12 cellular contexts compared by ENCODE assay signal in genomic region chr1:200354243-200354642, GRCh38. TPM values are rescaled to one million over a fixed set of nuclear protein-coding genes. Genes with fewer than 3 reads are reported as not detected.
A peak's percentile ranks its signal among the peaks of the same experiment; 100 is the strongest.
DNase-seq lines count a peak whose midpoint lies in the region; ATAC-seq and TF ChIP-seq lines count a peak whose summit lies in the region.
"Had no signal": no experiment of that assay in that cellular context is flagged by ENCODE, and none has a peak within 500 bp of the region (broad histone marks: within the 10 kb centered on the region; RNA-seq: fewer than 3 reads in every experiment).

No MANE protein-coding gene starts in this region.

- no peaks in the 10 kb centered on the region for H3K36me3 ChIP-seq in breast epithelium
- H3K36me3 ChIP-seq in upper lobe of right lung, result no peaks in the 10 kb centered on the region
- H3K36me3 ChIP-seq: BLaER1, ovary had no signal

- H3K27ac ChIP-seq in breast epithelium (no peak overlapping the region), upper lobe of right lung (no peak overlapping the region)
- H3K27ac ChIP-seq: BLaER1, ovary had no signal

- H3K27me3 Mint-ChIP-seq in MCF 10A (ENCODE audit: insufficient read depth, unreplicated experiment) (no peaks in the 10 kb centered on the region), WTC11 (ENCODE audit: low read depth) (no peaks in the 10 kb centered on the region)
- peaks cover 7% of the 10 kb centered on the region for H3K27me3 Mint-ChIP-seq in activated T-helper 2 cell treated with anti-CD3 and anti-CD28 coated beads, Interferon-gamma antibody, Interleukin-2, Interleukin-4, amounts not matched to agents 10 μg/mL and 5 μg/mL and 100 μg/mL, durations not matched to agents 14 hours and 24 hours and 36 hours (ENCODE audit: low read depth)

- ATAC-seq in HG03354 (IDR thresholded peaks at IDR 0.05; ENCODE audit: poor library complexity, severe bottlenecking, unreplicated experiment), result peak; percentile 59
- peak; percentile 56 for ATAC-seq in upper lobe of right lung
- no peak for ATAC-seq in WTC11

- no peaks in the 10 kb centered on the region for H3K27me3 ChIP-seq in breast epithelium
- no peaks in the 10 kb centered on the region for H3K27me3 ChIP-seq in upper lobe of right lung
- H3K27me3 ChIP-seq: BLaER1, ovary had no signal

- TF ChIP-seq CTCF in MCF 10A (IDR thresholded peaks at IDR 0.05; ENCODE audit: unreplicated experiment), result no peak
- no peak for TF ChIP-seq CTCF in breast epithelium (IDR thresholded peaks at IDR 0.05)
- no peak for TF ChIP-seq CTCF in upper lobe of right lung (IDR thresholded peaks at IDR 0.05)
- no peak for TF ChIP-seq CTCF in WTC11 (IDR thresholded peaks at IDR 0.05)

- H3K9me3 ChIP-seq in breast epithelium, result no peaks in the 10 kb centered on the region
- no peaks in the 10 kb centered on the region for H3K9me3 ChIP-seq in upper lobe of right lung
- H3K9me3 ChIP-seq: BLaER1, ovary had no signal

- H3K9me3 Mint-ChIP-seq in MCF 10A (ENCODE audit: unreplicated experiment) (no peaks in the 10 kb centered on the region), WTC11 (no peaks in the 10 kb centered on the region)
- H3K9me3 Mint-ChIP-seq in activated T-helper 2 cell treated with anti-CD3 and anti-CD28 coated beads, Interferon-gamma antibody, Interleukin-2, Interleukin-4, amounts not matched to agents 10 μg/mL and 5 μg/mL and 100 μg/mL, durations not matched to agents 14 hours and 24 hours and 36 hours, result no peaks in the 10 kb centered on the region
- H3K9me3 Mint-ChIP-seq: immature natural killer cell had no signal

- POLR2A ChIA-PET in MCF 10A (lab: Yijun Ruan, JAX) (interaction anchor here (1.7 kb wide), 1 partner anchor 57 kb away, joined by 3 read pairs; no protein-coding TSS in a partner anchor), WTC11 (lab: Charles Lee) (interaction anchor here (2.2 kb wide), 1 partner anchor 11 kb away, joined by 5 read pairs; no protein-coding TSS in a partner anchor)

- H3K4me3 ChIP-seq in breast epithelium, result no peak overlapping the region
- no peak overlapping the region for H3K4me3 ChIP-seq in upper lobe of right lung
- H3K4me3 ChIP-seq: BLaER1, ovary had no signal

- no peak for TF ChIP-seq POLR2A in breast epithelium (IDR thresholded peaks at IDR 0.05)

- H3K4me1 ChIP-seq in breast epithelium, result no peaks in the 10 kb centered on the region
- H3K4me1 ChIP-seq in upper lobe of right lung, result no peaks in the 10 kb centered on the region

- H3K4me1 Mint-ChIP-seq in MCF 10A (ENCODE audit: insufficient read depth, unreplicated experiment) (peaks cover 20% of the 10 kb centered on the region), WTC11 (peaks cover 34% of the 10 kb centered on the region)
- peaks cover 44% of the 10 kb centered on the region for H3K4me1 Mint-ChIP-seq in activated T-helper 2 cell treated with anti-CD3 and anti-CD28 coated beads, Interferon-gamma antibody, Interleukin-2, Interleukin-4, amounts not matched to agents 10 μg/mL and 5 μg/mL and 100 μg/mL, durations not matched to agents 14 hours and 24 hours and 36 hours (ENCODE audit: low read depth)

- H3K27ac Mint-ChIP-seq in MCF 10A (ENCODE audit: low read depth, unreplicated experiment) (no peak overlapping the region), WTC11 (no peak overlapping the region)
- peak overlapping the region; percentile 19 for H3K27ac Mint-ChIP-seq in activated T-helper 2 cell treated with anti-CD3 and anti-CD28 coated beads, Interferon-gamma antibody, Interleukin-2, Interleukin-4, amounts not matched to agents 10 μg/mL and 5 μg/mL and 100 μg/mL, durations not matched to agents 14 hours and 24 hours and 36 hours

- peak; percentile 54 for DNase-seq in MCF 10A (ENCODE audit: unreplicated experiment)
- DNase-seq in breast epithelium (ENCODE audit: low spot score in 2 of 2), result no peak
- no peak for DNase-seq in activated T-helper 2 cell treated with anti-CD3 and anti-CD28 coated beads, Interferon-gamma antibody, Interleukin-2, Interleukin-4, amounts not matched to agents 10 μg/mL and 5 μg/mL and 100 μg/mL, durations not matched to agents 14 hours and 24 hours and 36 hours (ENCODE audit: low spot score)
- DNase-seq in upper lobe of right lung, result no peak
- no peak for DNase-seq in WTC11 (ENCODE audit: low spot score)
- no peak for DNase-seq in HK-2 (ENCODE audit: unreplicated experiment)
- no peak for DNase-seq in activated CD4-positive, alpha-beta T cell treated with anti-CD3 and anti-CD28 coated beads, Interleukin-2, amount 50 U/mL, for 1 hour
- DNase-seq: immature natural killer cell, NCI-H1417 treated with DMSO at 0.1 percent for 48 hours, ovary had no signal

- H3K36me3 Mint-ChIP-seq in MCF 10A (ENCODE audit: insufficient read depth, unreplicated experiment), result no peaks in the 10 kb centered on the region
- H3K36me3 Mint-ChIP-seq in activated T-helper 2 cell treated with anti-CD3 and anti-CD28 coated beads, Interferon-gamma antibody, Interleukin-2, Interleukin-4, amounts not matched to agents 10 μg/mL and 5 μg/mL and 100 μg/mL, durations not matched to agents 14 hours and 24 hours and 36 hours (ENCODE audit: low read depth), result no peaks in the 10 kb centered on the region
- H3K36me3 Mint-ChIP-seq in WTC11, result no peaks in the 10 kb centered on the region
- H3K36me3 Mint-ChIP-seq: immature natural killer cell had no signal

- H3K4me3 Mint-ChIP-seq in MCF 10A (ENCODE audit: unreplicated experiment) (no peak overlapping the region), WTC11 (no peak overlapping the region)
- H3K4me3 Mint-ChIP-seq in activated T-helper 2 cell treated with anti-CD3 and anti-CD28 coated beads, Interferon-gamma antibody, Interleukin-2, Interleukin-4, amounts not matched to agents 10 μg/mL and 5 μg/mL and 100 μg/mL, durations not matched to agents 14 hours and 24 hours and 36 hours (ENCODE audit: low read depth), result no peak overlapping the region

- intact Hi-C loops in MCF 10A (cut with micrococcal nuclease), result no loop called here
- intact Hi-C loops in breast epithelium (cut with DNase I; ENCODE audit: low total_unique reads), result no loop called here
- intact Hi-C loops in activated T-helper 2 cell treated with anti-CD3 and anti-CD28 coated beads, Interferon-gamma antibody, Interleukin-2, Interleukin-4, amounts not matched to agents 10 μg/mL and 5 μg/mL and 100 μg/mL, durations not matched to agents 14 hours and 24 hours and 36 hours (cut with micrococcal nuclease), result loop anchor here (1.0 to 5.0 kb wide), 5 partner anchors 53 to 202 kb away; no protein-coding TSS in a partner anchor
- intact Hi-C loops in upper lobe of right lung (cut with DNase I), result no loop called here

- no TSS peak for BruUV-seq in MCF 10A (replicated peaks; lab: Mats Ljungman, UMichigan)

- CTCF ChIA-PET in MCF 10A (lab: Yijun Ruan, JAX) (interaction anchor here (0.6 kb wide), 1 partner anchor 37 kb away, joined by 3 read pairs; no protein-coding TSS in a partner anchor), WTC11 (lab: Charles Lee) (no interaction called here)

TF ChIP-seq in WTC11, 78 proteins besides CTCF, POLR2A, EP300 and RAD21 (continues in another document):
- TF ChIP-seq CBFB (CRISPR knock-in tag; IDR thresholded peaks at IDR 0.05; ENCODE audit: low read depth) (no peak), ZNF232 (CRISPR knock-in tag; IDR thresholded peaks at IDR 0.05) (no peak), IRF2 (CRISPR knock-in tag; IDR thresholded peaks at IDR 0.05; ENCODE audit: borderline replicate concordance, low read depth) (no peak), AR (CRISPR knock-in tag; IDR thresholded peaks at IDR 0.05) (no peak), RELA (CRISPR knock-in tag; IDR thresholded peaks at IDR 0.05; ENCODE audit: borderline replicate concordance) (no peak), NR1H2 (CRISPR knock-in tag; IDR thresholded peaks at IDR 0.05) (no peak), IRF1 (CRISPR knock-in tag; IDR thresholded peaks at IDR 0.05) (no peak), ZNF219 (CRISPR knock-in tag; IDR thresholded peaks at IDR 0.05; ENCODE audit: borderline replicate concordance) (no peak), SOX15 (CRISPR knock-in tag; IDR thresholded peaks at IDR 0.05) (no peak), ZBTB21 (CRISPR knock-in tag; IDR thresholded peaks at IDR 0.05; ENCODE audit: borderline replicate concordance) (no peak)

RNA-seq across cellular contexts. Expression of gene ZNF281, which starts 55.6 kb away (rescaled TPM):
- total RNA-seq in MCF 10A (2022) (22.3 and 24.8 TPM in 2 replicates), breast epithelium (10 to 100 TPM; 11.0 to 25.6 (median 16.1) TPM), upper lobe of right lung (19.5 TPM), WTC11 (2021) (47.7 to 49.6 TPM (median 49.3 TPM) in 3 replicates)
- 18.9 and 19.0 TPM in 2 replicates for total RNA-seq in activated T-helper 2 cell treated with anti-CD3 and anti-CD28 coated beads, Interferon-gamma antibody, Interleukin-2, Interleukin-4, amounts not matched to agents 10 μg/mL and 5 μg/mL and 100 μg/mL, durations not matched to agents 14 hours and 24 hours and 36 hours
